In the genomic region with DNA sequence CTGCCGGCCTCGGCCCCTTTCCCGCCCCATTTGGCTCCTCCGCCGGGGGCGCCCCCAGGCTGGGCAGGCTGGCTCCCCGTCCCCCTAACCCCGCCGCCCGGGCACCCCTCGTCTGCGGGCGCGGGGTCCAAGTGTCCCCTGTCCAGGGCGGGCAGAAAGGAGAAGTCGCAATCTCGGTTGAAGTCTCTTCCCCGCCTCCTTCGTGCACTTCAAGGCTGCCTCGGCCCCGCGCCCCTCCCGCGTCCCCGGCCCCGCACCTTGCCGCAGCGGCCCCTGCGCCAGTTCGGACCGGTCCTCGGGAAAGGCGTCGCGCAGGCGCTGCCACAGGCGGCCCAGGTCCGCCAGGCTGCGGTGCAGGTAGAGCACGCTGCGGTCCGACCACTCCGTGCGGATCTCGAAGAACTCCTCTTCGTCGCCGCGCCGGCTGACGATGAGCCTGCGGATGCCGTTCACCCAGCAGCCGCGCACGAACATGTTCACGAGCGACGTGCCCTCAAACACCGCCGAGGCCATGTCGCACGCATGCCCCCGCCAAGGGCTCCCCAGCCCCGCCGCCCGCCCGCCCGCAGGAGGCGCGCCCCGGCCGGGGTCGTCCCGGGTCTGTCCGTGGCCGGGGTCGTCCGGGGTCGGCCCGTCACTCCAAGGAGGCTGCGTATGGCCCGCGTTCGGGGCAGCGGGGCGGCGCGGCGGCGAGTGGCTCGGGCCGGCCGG, we compare ENCODE assay signal across 8 cellular contexts. TPM values are rescaled to one million over a fixed set of nuclear protein-coding genes. Genes with fewer than 3 reads are reported as not detected.
DNase-seq lines count a peak whose midpoint lies in the region; ATAC-seq and TF ChIP-seq lines count a peak whose summit lies in the region.

A gene with protein sequence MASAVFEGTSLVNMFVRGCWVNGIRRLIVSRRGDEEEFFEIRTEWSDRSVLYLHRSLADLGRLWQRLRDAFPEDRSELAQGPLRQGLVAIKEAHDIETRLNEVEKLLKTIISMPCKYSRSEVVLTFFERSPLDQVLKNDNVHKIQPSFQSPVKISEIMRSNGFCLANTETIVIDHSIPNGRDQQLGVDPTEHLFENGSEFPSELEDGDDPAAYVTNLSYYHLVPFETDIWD (minus strand): TSS at position 695 of the 711 bp plus-strand sequence. CDS start 182 bp downstream, at position 513.

- peak within 1 kb of the TSS; percentile 84 to 100 (median 96) for H3K4me2 ChIP-seq in BLaER1 treated with 17β-estradiol and CSF1 and Interleukin-3, amounts not matched to agents 10 nM and 100 nM

- peak within 1 kb of the TSS; percentile 68 to 83 (median 76) for H3K4me3 ChIP-seq in BLaER1 treated with 17β-estradiol and CSF1 and Interleukin-3, amounts not matched to agents 10 nM and 100 nM
- H3K4me3 ChIP-seq in LNCaP clone FGC (ENCODE audit: low read depth, low read length) (peak within 1 kb of the TSS; percentile 35), iPS-20b (ENCODE audit: low read length) (peak within 1 kb of the TSS; percentile 66), skeletal muscle tissue (ENCODE audit: low read length in 3 of 3) (peak within 1 kb of the TSS; percentile 72 to 86 (median 85))

- peaks cover 16 to 38% (median 35%) of the 10 kb centered on the region in 10 experiments for H3K4me1 ChIP-seq in BLaER1 treated with 17β-estradiol and CSF1 and Interleukin-3, amounts not matched to agents 10 nM and 100 nM
- H3K4me1 ChIP-seq in iPS-20b (ENCODE audit: insufficient read depth, low read length) (peaks cover 14% of the 10 kb centered on the region; the same call in 1 of the 2 replicates), skeletal muscle tissue (ENCODE audit: control insufficient read depth in 3 of 3, insufficient read depth in 3 of 3, low read length in 3 of 3) (peaks cover 33 to 39% (median 35%) of the 10 kb centered on the region in 3 donors)

- H3K27me3 ChIP-seq in BLaER1 treated with 17β-estradiol and CSF1 and Interleukin-3, amounts not matched to agents 10 nM and 100 nM: peaks cover 0 to 63% (median 57%) of the 10 kb centered on the region in 11 experiments; a peak in 20 of 22 replicates
- H3K27me3 ChIP-seq in iPS-20b (ENCODE audit: insufficient read depth, low read length) (peaks cover 65% of the 10 kb centered on the region), skeletal muscle tissue (ENCODE audit: control insufficient read depth in 3 of 3, insufficient read depth in 3 of 3, low read length in 3 of 3) (no peaks in the 10 kb centered on the region)

- peak within 1 kb of the TSS; percentile 67 to 93 (median 82) for H3K9ac ChIP-seq in BLaER1 treated with 17β-estradiol and CSF1 and Interleukin-3, amounts not matched to agents 10 nM and 100 nM
- 0 out of 2 replicates have a peak within 1 kb of the TSS, but pooled peaks have one; percentile 7 for H3K9ac ChIP-seq in iPS-20b (ENCODE audit: low read depth, low read length)
- peak within 1 kb of the TSS; percentile 76 to 90 (median 85) for H3K9ac ChIP-seq in skeletal muscle tissue (ENCODE audit: low read depth in 1 of 3, low read length in 3 of 3)

- DNase-seq in GM20000 (ENCODE audit: low spot score) (peak; percentile 59), LNCaP clone FGC (ENCODE audit: low read depth) (no peak), astrocyte of the hippocampus (ENCODE audit: low read depth, low spot score) (peak; percentile 64), NCI-H526 treated with DMSO at 0.1 percent for 48 hours (lab: John Stamatoyannopoulos, UW) (no peak)

- H4K20me1 ChIP-seq in BLaER1 treated with 17β-estradiol and CSF1 and Interleukin-3, amounts not matched to agents 10 nM and 100 nM: peaks cover 27 to 47% (median 40%) of the 10 kb centered on the region in 11 experiments; a peak in 21 of 22 replicates

- H3K27ac ChIP-seq in BLaER1 treated with 17β-estradiol and CSF1 and Interleukin-3, amounts not matched to agents 10 nM and 100 nM: peak within 1 kb of the TSS; percentile 61 to 90 (median 77)
- no peak within 1 kb of the TSS for H3K27ac ChIP-seq in iPS-20b (ENCODE audit: low read length)
- peak within 1 kb of the TSS; percentile 94 for H3K27ac ChIP-seq in skeletal muscle tissue (ENCODE audit: low read depth, low read length)

- H3K36me3 ChIP-seq in BLaER1 treated with 17β-estradiol and CSF1 and Interleukin-3, amounts not matched to agents 10 nM and 100 nM: peaks cover 0 to 19% (median 0%) of the 10 kb centered on the region in 11 experiments; a peak in 3 of 22 replicates
- no peaks in the 10 kb centered on the region for H3K36me3 ChIP-seq in iPS-20b (ENCODE audit: insufficient read depth, low read depth, low read length)
- no peaks in the 10 kb centered on the region for H3K36me3 ChIP-seq in skeletal muscle tissue (ENCODE audit: control insufficient read depth in 3 of 3, insufficient read depth in 3 of 3, low read length in 3 of 3)

- no peak for TF ChIP-seq CTCF in GM20000 (IDR thresholded peaks at IDR 0.05; ENCODE audit: extremely low read depth, missing control alignments)
- no peak for TF ChIP-seq CTCF in LNCaP clone FGC (IDR thresholded peaks at IDR 0.05; ENCODE audit: control insufficient read depth, extremely low read depth, insufficient read depth)

- H3K9me3 ChIP-seq in BLaER1 treated with 17β-estradiol and CSF1 and Interleukin-3, amounts not matched to agents 10 nM and 100 nM (replicated peaks in 1 of 11): no peaks in the 10 kb centered on the region
- no peaks in the 10 kb centered on the region for H3K9me3 ChIP-seq in iPS-20b (ENCODE audit: insufficient read depth, low read depth, low read length)
- H3K9me3 ChIP-seq in skeletal muscle tissue (ENCODE audit: control insufficient read depth in 3 of 3, low read length in 3 of 3): no peaks in the 10 kb centered on the region

- no peak for ATAC-seq in HG02973 (IDR thresholded peaks at IDR 0.05; ENCODE audit: unreplicated experiment)

RNA-seq across cellular contexts. Expression of the gene that starts here (rescaled TPM):
- 14.1 TPM for total RNA-seq in skeletal muscle tissue

Comparison
In these comparisons a context has a peak if more than half of its experiments do, and no peak if none do; other contexts are left out.
1. H3K4me3 ChIP-seq: peak in every context shown above with its lines; median percentile 85 in skeletal muscle tissue; 76 in BLaER1 treated with 17β-estradiol and CSF1 and Interleukin-3, amounts not matched to agents 10 nM and 100 nM; 66 in iPS-20b; 35 in LNCaP clone FGC.
2. H3K9ac ChIP-seq: peak in every context shown above with its lines; median percentile 85 in skeletal muscle tissue; 82 in BLaER1 treated with 17β-estradiol and CSF1 and Interleukin-3, amounts not matched to agents 10 nM and 100 nM; 7 in iPS-20b.
3. DNase-seq: peak in GM20000 (single experiment) and astrocyte of the hippocampus (single experiment); none in LNCaP clone FGC (single experiment) and NCI-H526 treated with DMSO at 0.1 percent for 48 hours (single experiment).